In the genomic region with DNA sequence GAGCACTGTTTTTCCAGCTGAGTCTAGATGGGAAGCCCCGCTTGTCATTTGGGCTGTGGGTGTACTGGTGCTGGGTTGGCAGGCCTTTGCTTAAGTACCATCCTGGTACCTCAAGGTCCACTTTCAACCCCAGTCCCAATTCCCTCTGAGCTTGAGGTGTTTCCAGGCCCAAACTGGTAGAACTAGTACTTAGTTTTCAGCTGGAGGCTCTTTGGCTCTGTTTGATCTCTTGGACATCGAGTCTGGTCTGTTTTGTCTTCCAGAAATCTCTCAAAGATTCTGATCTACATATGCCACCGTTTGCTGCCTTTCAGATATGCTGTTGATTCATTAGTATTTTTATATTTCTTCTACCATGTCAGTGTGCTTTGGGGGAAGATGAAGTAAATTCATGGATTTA, we compare ENCODE assay signal across 5 cellular contexts.
"Had no signal": no experiment of that assay in that cellular context is flagged by ENCODE, and none has a peak within 500 bp of the region (broad histone marks: within the 10 kb centered on the region; RNA-seq: fewer than 3 reads in every experiment).

No MANE protein-coding gene starts in this region.

- ATAC-seq: GM23338, HepG2 had no signal

- H3K27ac ChIP-seq: HL-60, KMS-11 had no signal

- H3K4me3 ChIP-seq: GM23338 had no signal

- DNase-seq: H9 had no signal
